Comparison of ENCODE assay signal across 13 cellular contexts in genomic region chrX:1420371-1420770, GRCh38. TPM values are rescaled to one million over a fixed set of nuclear protein-coding genes. Genes with fewer than 3 reads are reported as not detected.
A peak's percentile ranks its signal among the peaks of the same experiment; 100 is the strongest.
DNase-seq lines count a peak whose midpoint lies in the region; ATAC-seq and TF ChIP-seq lines count a peak whose summit lies in the region.
"Had no signal": no experiment of that assay in that cellular context is flagged by ENCODE, and none has a peak within 500 bp of the region (broad histone marks: within the 10 kb centered on the region; RNA-seq: fewer than 3 reads in every experiment).

No MANE protein-coding gene starts in this region.

- TF ChIP-seq EP300 in suprapubic skin (IDR thresholded peaks at IDR 0.05): no peak

- no peaks in the 10 kb centered on the region for H3K79me1 ChIP-seq in mesendoderm (ENCODE audit: low read length)

- no peaks in the 10 kb centered on the region for H3K27me3 ChIP-seq in right lobe of liver
- H3K27me3 ChIP-seq in suprapubic skin: no peaks in the 10 kb centered on the region
- no peaks in the 10 kb centered on the region for H3K27me3 ChIP-seq in mesendoderm (ENCODE audit: insufficient read depth, low read length, poor library complexity)

- intact Hi-C loops in right lobe of liver (cut with DNase I): no loop called here

- no peak overlapping the region for H4K8ac ChIP-seq in mesendoderm (ENCODE audit: low read depth, low read length)

- H2BK120ac ChIP-seq in mesendoderm (ENCODE audit: low read depth, low read length): no peak overlapping the region

- H3K4me3 ChIP-seq in right lobe of liver (no peak overlapping the region), suprapubic skin (no peak overlapping the region), mesendoderm (ENCODE audit: low read length) (no peak overlapping the region)
- H3K4me3 ChIP-seq: psoas muscle had no signal

- H3K79me2 ChIP-seq in mesendoderm (ENCODE audit: control insufficient read depth, insufficient read depth, low read length): no peaks in the 10 kb centered on the region

- no peak overlapping the region for H3K4ac ChIP-seq in mesendoderm (ENCODE audit: low read depth, low read length)

- no peaks in the 10 kb centered on the region for H3K4me1 ChIP-seq in right lobe of liver
- H3K4me1 ChIP-seq in suprapubic skin: no peaks in the 10 kb centered on the region
- H3K4me1 ChIP-seq in mesendoderm (ENCODE audit: control insufficient read depth, low read depth, low read length): no peaks in the 10 kb centered on the region
- H3K4me1 ChIP-seq: psoas muscle had no signal

- no peak overlapping the region for H3K18ac ChIP-seq in mesendoderm (ENCODE audit: low read length)

- H3K36me3 ChIP-seq in right lobe of liver: peaks cover 0 to 1% (median 0%) of the 10 kb centered on the region in 4 donors
- peaks cover 68% of the 10 kb centered on the region for H3K36me3 ChIP-seq in suprapubic skin
- H3K36me3 ChIP-seq in mesendoderm (ENCODE audit: control insufficient read depth, insufficient read depth, low read length): peaks cover 9% of the 10 kb centered on the region

- H3K56ac ChIP-seq in mesendoderm (ENCODE audit: low read length): no peak overlapping the region

- no peak for TF ChIP-seq CTCF in WTC11 (IDR thresholded peaks at IDR 0.05)
- no peak for TF ChIP-seq CTCF in right lobe of liver (IDR thresholded peaks at IDR 0.05)
- no peak for TF ChIP-seq CTCF in suprapubic skin (IDR thresholded peaks at IDR 0.05)

- H2AK5ac ChIP-seq in mesendoderm (ENCODE audit: low read length): no peak overlapping the region

- H3K9me3 ChIP-seq in right lobe of liver (no peaks in the 10 kb centered on the region), suprapubic skin (no peaks in the 10 kb centered on the region)

- no peaks in the 10 kb centered on the region for H3K9me3 Mint-ChIP-seq in activated naive CD8-positive, alpha-beta T cell (ENCODE audit: low read depth)
- H3K9me3 Mint-ChIP-seq in activated naive CD8-positive, alpha-beta T cell treated with anti-CD3 and anti-CD28 coated beads, Interleukin-2, amount 50 U/mL, for 24 hours: peaks cover 13% of the 10 kb centered on the region
- H3K9me3 Mint-ChIP-seq in WTC11: peaks cover 33% of the 10 kb centered on the region

- no peak for ATAC-seq in activated naive CD8-positive, alpha-beta T cell treated with anti-CD3 and anti-CD28 coated beads, Interleukin-2, amount 50 U/mL, for 24 hours
- ATAC-seq in WTC11: peak; percentile 4
- ATAC-seq in right lobe of liver: peak in 3 of 4 donors; percentile 14 to 22 (median 15)

- no peaks in the 10 kb centered on the region for H3K4me1 Mint-ChIP-seq in activated naive CD8-positive, alpha-beta T cell (ENCODE audit: low read depth)
- H3K4me1 Mint-ChIP-seq in activated naive CD8-positive, alpha-beta T cell treated with anti-CD3 and anti-CD28 coated beads, Interleukin-2, amount 50 U/mL, for 24 hours: no peaks in the 10 kb centered on the region
- peaks cover 12% of the 10 kb centered on the region for H3K4me1 Mint-ChIP-seq in WTC11

- no peak overlapping the region for H3K4me3 Mint-ChIP-seq in activated naive CD8-positive, alpha-beta T cell
- H3K4me3 Mint-ChIP-seq in activated naive CD8-positive, alpha-beta T cell treated with anti-CD3 and anti-CD28 coated beads, Interleukin-2, amount 50 U/mL, for 24 hours: no peak overlapping the region
- H3K4me3 Mint-ChIP-seq in WTC11: no peak overlapping the region

- no peak overlapping the region for H4K5ac ChIP-seq in mesendoderm (ENCODE audit: low read length)

- 54% methylated on average over 4 of the region's 14 CpGs for WGBS in right lobe of liver (ENCODE audit: insufficient coverage, low coverage, low lambda C conversion rate, missing lambda C conversion rate)
- 81% methylated on average over 14 of the region's 14 CpGs for WGBS in suprapubic skin
- WGBS in mesendoderm (ENCODE audit: extremely low coverage, insufficient coverage, low lambda C conversion rate): no CpG with 5 or more reads among the region's 14 CpGs

- POLR2A ChIA-PET in WTC11 (lab: Charles Lee): no interaction called here

- DNase-seq in activated naive CD8-positive, alpha-beta T cell treated with anti-CD3 and anti-CD28 coated beads, Interleukin-2, amount 50 U/mL, for 24 hours: no peak
- DNase-seq in WTC11 (ENCODE audit: low spot score): peak; percentile 10
- DNase-seq in right lobe of liver: no peak
- DNase-seq in suprapubic skin (ENCODE audit: low spot score in 2 of 2): peak; percentile 55 to 71
- no peak for DNase-seq in retina
- DNase-seq in mesendoderm: no peak
- no peak for DNase-seq in ecto neural progenitor cell (ENCODE audit: low spot score)
- DNase-seq: activated CD4-positive, CD25-positive, alpha-beta regulatory T cell treated with anti-CD3 and anti-CD28 coated beads, Interleukin-2, amount 50 U/mL, for 72 hours; NCI-H2171; psoas muscle; stimulated activated CD4-positive, alpha-beta T cell treated with anti-CD3 and anti-CD28 coated beads, Interleukin-2, amount 100 ng/mL, for 48 hours; stimulated activated naive CD4-positive, alpha-beta T cell treated with Interleukin-2 at 50 U/mL for 16 hours had no signal

- H3K9ac ChIP-seq in mesendoderm (ENCODE audit: low read length): no peak overlapping the region

- no peak for TF ChIP-seq POLR2A in right lobe of liver (IDR thresholded peaks at IDR 0.05)
- TF ChIP-seq POLR2A in suprapubic skin (IDR thresholded peaks at IDR 0.05): no peak

- H3K4me2 ChIP-seq in mesendoderm (ENCODE audit: low read length): no peak overlapping the region

- no peak overlapping the region for H2BK5ac ChIP-seq in mesendoderm (ENCODE audit: low read length)

- H3K27me3 Mint-ChIP-seq in activated naive CD8-positive, alpha-beta T cell: no peaks in the 10 kb centered on the region
- no peaks in the 10 kb centered on the region for H3K27me3 Mint-ChIP-seq in activated naive CD8-positive, alpha-beta T cell treated with anti-CD3 and anti-CD28 coated beads, Interleukin-2, amount 50 U/mL, for 24 hours
- no peaks in the 10 kb centered on the region for H3K27me3 Mint-ChIP-seq in WTC11 (ENCODE audit: low read depth)

- H3K36me3 Mint-ChIP-seq in activated naive CD8-positive, alpha-beta T cell: peaks cover 30% of the 10 kb centered on the region
- H3K36me3 Mint-ChIP-seq in activated naive CD8-positive, alpha-beta T cell treated with anti-CD3 and anti-CD28 coated beads, Interleukin-2, amount 50 U/mL, for 24 hours (ENCODE audit: low read depth): peaks cover 55% of the 10 kb centered on the region
- H3K36me3 Mint-ChIP-seq in WTC11: peaks cover 57% of the 10 kb centered on the region

- CTCF ChIA-PET in WTC11 (lab: Charles Lee): no interaction called here

- H3K27ac ChIP-seq in right lobe of liver (no peak overlapping the region), suprapubic skin (no peak overlapping the region), mesendoderm (ENCODE audit: low read depth, low read length) (no peak overlapping the region)
- H3K27ac ChIP-seq: psoas muscle had no signal

- peak overlapping the region; percentile 41 for H3K27ac Mint-ChIP-seq in activated naive CD8-positive, alpha-beta T cell
- H3K27ac Mint-ChIP-seq in activated naive CD8-positive, alpha-beta T cell treated with anti-CD3 and anti-CD28 coated beads, Interleukin-2, amount 50 U/mL, for 24 hours: no peak overlapping the region
- H3K27ac Mint-ChIP-seq in WTC11: peak overlapping the region; percentile 90

- H3K23ac ChIP-seq in mesendoderm (ENCODE audit: low read length): no peak overlapping the region

- no peak overlapping the region for H2BK15ac ChIP-seq in mesendoderm (replicated peaks; ENCODE audit: low read depth)

TF ChIP-seq in WTC11, 78 proteins besides CTCF, POLR2A, EP300 and RAD21 (continues in another document):
- TF ChIP-seq ZNF232 (CRISPR knock-in tag; IDR thresholded peaks at IDR 0.05): no peak
- TF ChIP-seq FOXP1 (CRISPR knock-in tag; IDR thresholded peaks at IDR 0.05; ENCODE audit: borderline replicate concordance): peak; percentile 25; the same call in 1 of the 2 replicates
- no peak for TF ChIP-seq MXD4 (CRISPR knock-in tag; IDR thresholded peaks at IDR 0.05; ENCODE audit: borderline replicate concordance)
- no peak for TF ChIP-seq HMGXB4 (CRISPR knock-in tag; IDR thresholded peaks at IDR 0.05)
- TF ChIP-seq JUN (CRISPR knock-in tag; IDR thresholded peaks at IDR 0.05): no peak
- TF ChIP-seq NR2C2 (CRISPR knock-in tag; IDR thresholded peaks at IDR 0.05): no peak
- no peak for TF ChIP-seq GABPB1 (CRISPR knock-in tag; IDR thresholded peaks at IDR 0.05)
- peak; percentile 32; the same call in 1 of the 2 replicates for TF ChIP-seq ZNF416 (CRISPR knock-in tag; IDR thresholded peaks at IDR 0.05)
- peak; percentile 66; the same call in 1 of the 2 replicates for TF ChIP-seq ZNF138 (CRISPR knock-in tag; conservative IDR thresholded peaks at IDR 0.05)
- no peak for TF ChIP-seq GRHL2 (CRISPR knock-in tag; IDR thresholded peaks at IDR 0.05; ENCODE audit: insufficient replicate concordance, severe bottlenecking)

RNA-seq across cellular contexts. Expression of gene SLC25A6, which starts 28.5 kb away (rescaled TPM):
- total RNA-seq in WTC11 (2021): 627 to 722 TPM (median 720 TPM) in 3 replicates
- 10 to 100 TPM; 44.3 to 87.8 (median 57.0) TPM for total RNA-seq in right lobe of liver
- total RNA-seq in suprapubic skin: 100 to 1,000 TPM; 250 to 408 (median 336) TPM
- polyA plus RNA-seq in mesendoderm (2013, experiment 1 of 2): 429 TPM
- 423 TPM for polyA plus RNA-seq in mesendoderm (2013, experiment 2 of 2)

RNA-seq across cellular contexts. Expression of gene ASMTL, which starts 32.3 kb away (rescaled TPM):
- total RNA-seq in WTC11 (2021) (70.6 to 88.2 TPM (median 83.1 TPM) in 3 replicates), right lobe of liver (10 to 100 TPM; 12.5 to 27.3 (median 18.6) TPM), suprapubic skin (10 to 100 TPM; 19.4 to 27.7 (median 24.4) TPM)
- polyA plus RNA-seq in mesendoderm (2013, experiment 1 of 2): 13.5 TPM
- 14.9 TPM for polyA plus RNA-seq in mesendoderm (2013, experiment 2 of 2)

Comparison
In these comparisons a context has a peak if more than half of its experiments do, and no peak if none do; other contexts are left out.
1. DNase-seq: peak in WTC11 (single experiment) and suprapubic skin (2 of 2); none in activated naive CD8-positive, alpha-beta T cell treated with anti-CD3 and anti-CD28 coated beads, Interleukin-2, amount 50 U/mL, for 24 hours (single experiment), right lobe of liver (0 of 3), retina (single experiment), mesendoderm (single experiment) and ecto neural progenitor cell (single experiment).